ENCODE assay signal across 22 cellular contexts in the genomic region with DNA sequence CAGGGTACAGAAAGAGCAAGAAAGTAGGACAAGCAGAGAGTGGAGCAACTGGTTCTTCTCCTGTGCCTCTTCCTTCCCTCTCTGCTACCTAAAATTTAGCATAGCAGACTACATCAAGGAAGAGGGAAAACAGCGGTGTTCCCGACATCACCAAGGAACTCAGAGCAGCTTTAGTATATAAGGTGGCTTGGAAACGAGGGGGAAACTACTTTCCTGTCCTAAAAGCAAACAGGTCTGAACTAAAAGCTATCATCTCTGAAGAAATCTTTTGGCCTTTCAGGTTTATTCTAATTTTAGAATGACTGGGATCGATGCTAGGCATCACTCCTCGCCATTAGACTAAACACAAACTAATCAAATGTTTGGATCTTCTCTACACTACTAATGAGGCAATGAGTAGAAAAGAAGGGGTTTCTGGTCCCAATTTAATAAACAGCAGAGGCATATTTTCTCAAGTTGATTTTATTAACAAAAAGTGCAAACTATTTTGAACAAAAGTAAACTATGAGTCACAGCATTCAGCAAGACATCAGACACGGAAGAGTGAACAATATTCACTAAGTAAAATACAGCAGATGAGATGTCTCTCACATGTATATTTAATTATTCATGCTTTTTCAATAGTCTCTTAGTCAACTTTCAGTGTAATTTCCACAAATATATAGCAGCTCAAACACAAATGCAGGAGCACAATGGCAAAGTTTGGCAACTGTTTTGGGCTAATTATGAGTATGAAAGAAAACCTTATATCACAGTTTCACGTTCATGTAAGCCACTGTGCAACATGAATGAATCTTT.
A peak's percentile ranks its signal among the peaks of the same experiment; 100 is the strongest.
DNase-seq lines count a peak whose midpoint lies in the region; FAIRE-seq and TF ChIP-seq lines count a peak whose summit lies in the region.
"Had no signal": no experiment of that assay in that cellular context is flagged by ENCODE, and none has a peak within 500 bp of the region (broad histone marks: within the 10 kb centered on the region; RNA-seq: fewer than 3 reads in every experiment).

No MANE protein-coding gene starts in this region.

- H3K36me3 ChIP-seq in endothelial cell of umbilical vein (ENCODE audit: control insufficient read depth in 2 of 2, extremely low read depth in 1 of 2, insufficient read depth in 2 of 2, low read length in 2 of 2) (peaks cover 2 to 7% of the 10 kb centered on the region in 2 experiments), spleen (peaks cover 0 to 39% (median 6%) of the 10 kb centered on the region in 6 donors), hepatocyte (replicated peaks; ENCODE audit: insufficient read depth, low read depth) (no peaks in the 10 kb centered on the region)

- no peaks in the 10 kb centered on the region for H3K9me1 ChIP-seq in endothelial cell of umbilical vein (replicated peaks; ENCODE audit: control insufficient read depth, extremely low read depth, insufficient read depth, low read length)

- BruUV-seq in endothelial cell of umbilical vein (replicated peaks; lab: Mats Ljungman, UMichigan): no TSS peak

- no peaks in the 10 kb centered on the region for H4K20me1 ChIP-seq in endothelial cell of umbilical vein (replicated peaks; ENCODE audit: control insufficient read depth, extremely low read depth, insufficient read depth, low read length)
- no peaks in the 10 kb centered on the region for H4K20me1 ChIP-seq in hepatocyte (ENCODE audit: insufficient read depth, poor library complexity, severe bottlenecking)

- intact Hi-C loops in endothelial cell of umbilical vein (cut with micrococcal nuclease): no loop called here
- intact Hi-C loops in spleen (cut with DNase I; ENCODE audit: low total_unique reads): loop anchor here (5.0 kb wide), 1 partner anchor 476 kb away; no protein-coding TSS in a partner anchor

- no peaks in the 10 kb centered on the region for H3K9me2 ChIP-seq in hepatocyte (replicated peaks; ENCODE audit: insufficient read depth)

- dilution Hi-C loops in endothelial cell of umbilical vein (cut with MboI; ENCODE audit: extremely low pct_ligation_motif_present, low sequenced_read_pairs): no loop called here

- POLR2A ChIA-PET in endothelial cell of umbilical vein (lab: Charles Lee): no interaction called here

- 63 to 90% (median 82%) methylated on average over 7 of the region's 7 CpGs for WGBS in spleen, 5 donors
- WGBS in hepatocyte (ENCODE audit: low lambda C conversion rate, missing lambda C conversion rate): 95% methylated on average over 7 of the region's 7 CpGs

- TF ChIP-seq CTCF in endothelial cell of umbilical vein (IDR thresholded peaks at IDR 0.05; ENCODE audit: extremely low read depth in 1 of 2, insufficient read depth in 1 of 2, low read depth in 1 of 2, low read length in 2 of 2): no peak
- no peak for TF ChIP-seq CTCF in spleen (IDR thresholded peaks at IDR 0.05 in 8 of 11, conservative IDR thresholded peaks at IDR 0.05 in 3 of 11)
- TF ChIP-seq CTCF in hepatocyte (IDR thresholded peaks at IDR 0.05; ENCODE audit: poor library complexity): no peak

- CTCF ChIA-PET in endothelial cell of umbilical vein (lab: Charles Lee): interaction anchor here (0.8 to 3.7 kb wide), 3 partner anchors 10 to 479 kb away, joined by 3 to 13 read pairs (median 3); no protein-coding TSS in a partner anchor

- H3K9ac ChIP-seq in endothelial cell of umbilical vein (replicated peaks; ENCODE audit: extremely low read depth, insufficient read depth, low read length): no peak overlapping the region

- peak; percentile 49 for FAIRE-seq in endothelial cell of umbilical vein (lab: Jason Lieb, UNC)
- FAIRE-seq: RCC 7860 had no signal

- no peaks in the 10 kb centered on the region for H3K27me3 ChIP-seq in endothelial cell of umbilical vein (ENCODE audit: control insufficient read depth in 2 of 2, insufficient read depth in 2 of 2, low read length in 2 of 2)
- no peaks in the 10 kb centered on the region for H3K27me3 ChIP-seq in spleen (replicated peaks in 1 of 7)
- no peaks in the 10 kb centered on the region for H3K27me3 ChIP-seq in hepatocyte
- H3K27me3 ChIP-seq: brain microvascular endothelial cell had no signal

- H3K79me2 ChIP-seq in endothelial cell of umbilical vein (ENCODE audit: control insufficient read depth, insufficient read depth, low read length) (no peaks in the 10 kb centered on the region), hepatocyte (no peaks in the 10 kb centered on the region)

- H3K9me3 ChIP-seq in endothelial cell of umbilical vein (replicated peaks; ENCODE audit: control insufficient read depth, insufficient read depth, low read length) (no peaks in the 10 kb centered on the region), spleen (no peaks in the 10 kb centered on the region), hepatocyte (ENCODE audit: low read depth) (no peaks in the 10 kb centered on the region)

- no peak overlapping the region for H3K4me3 ChIP-seq in endothelial cell of umbilical vein (replicated peaks in 1 of 3; ENCODE audit: insufficient read depth in 1 of 3, low read depth in 1 of 3, low read length in 3 of 3)
- H3K4me3 ChIP-seq in spleen: no peak overlapping the region
- H3K4me3 ChIP-seq in hepatocyte: no peak overlapping the region

- H3K4me1 ChIP-seq in endothelial cell of umbilical vein (ENCODE audit: control insufficient read depth, extremely low read depth, insufficient read depth, low read length): peaks cover 25% of the 10 kb centered on the region
- H3K4me1 ChIP-seq in spleen: peaks cover 0 to 73% (median 30%) of the 10 kb centered on the region in 6 donors
- no peaks in the 10 kb centered on the region for H3K4me1 ChIP-seq in hepatocyte (ENCODE audit: insufficient read depth)

- peak; percentile 61 for DNase-seq in SIG-M5 treated with dmso at 0.1 percent for 504 hours (lab: John Stamatoyannopoulos, UW; ENCODE audit: unreplicated experiment)
- no peak for DNase-seq in SIG-M5 (lab: John Stamatoyannopoulos, UW)
- peak; percentile 42 for DNase-seq in M059J (ENCODE audit: low read depth)
- no peak for DNase-seq in endothelial cell of umbilical vein (ENCODE audit: low read depth, low spot score)
- no peak for DNase-seq in spleen
- DNase-seq in hepatocyte (ENCODE audit: low spot score): no peak
- DNase-seq in stimulated activated CD4-positive, alpha-beta T cell treated with anti-CD3 and anti-CD28 coated beads, Interleukin-2, amount 100 ng/mL, for 24 hours: no peak
- no peak for DNase-seq in activated gamma-delta T cell (lab: John Stamatoyannopoulos, UW)
- DNase-seq: 8988T; activated CD4-positive, alpha-beta T cell treated with anti-CD3 and anti-CD28 coated beads for 4 hours; activated CD8-positive, alpha-beta memory T cell treated with anti-CD3 and anti-CD28 coated beads, Interleukin-2, amount 50 U/mL, for 4 hours; activated naive CD4-positive, alpha-beta T cell treated with anti-CD3 and anti-CD28 coated beads for 36 hours; brain microvascular endothelial cell; DMS79; effector memory CD8-positive, alpha-beta T cell; hippocampal formation; NCI-H1436; NCI-H2171; NCI-H774; posterior cingulate gyrus; stimulated activated CD4-positive, alpha-beta T cell treated with anti-CD3 and anti-CD28 coated beads, Interleukin-4, amount 100 ng/mL, for 24 hours had no signal

- no peak for TF ChIP-seq POLR2A in endothelial cell of umbilical vein (IDR thresholded peaks at IDR 0.05; ENCODE audit: low read depth, low read length)
- TF ChIP-seq POLR2A in spleen (IDR thresholded peaks at IDR 0.05): no peak

- no peak overlapping the region for H3K4me2 ChIP-seq in endothelial cell of umbilical vein (ENCODE audit: insufficient read depth, low read length)
- H3K4me2 ChIP-seq in hepatocyte: no peak overlapping the region

- H2AFZ ChIP-seq in endothelial cell of umbilical vein (ENCODE audit: low read depth, low read length): no peak overlapping the region
- H2AFZ ChIP-seq in hepatocyte: no peak overlapping the region

- H3K27ac ChIP-seq in endothelial cell of umbilical vein (ENCODE audit: insufficient read depth, low read depth, low read length) (no peak overlapping the region), spleen (peak overlapping the region in 7 of 8 donors; percentile 56 to 89 (median 77)), hepatocyte (no peak overlapping the region)
- H3K27ac ChIP-seq: brain microvascular endothelial cell had no signal

TF ChIP-seq in endothelial cell of umbilical vein, 7 proteins besides CTCF, POLR2A, EP300 and RAD21:
- TF ChIP-seq POLR2AphosphoS5 (IDR thresholded peaks at IDR 0.05; ENCODE audit: insufficient read depth, low read depth, low read length) (no peak), FOS (IDR thresholded peaks at IDR 0.05; ENCODE audit: borderline replicate concordance, insufficient read depth, low read length) (peak; percentile 48)

Comparison
In these comparisons a context has a peak if more than half of its experiments do, and no peak if none do; other contexts are left out.
1. DNase-seq: peak in SIG-M5 treated with dmso at 0.1 percent for 504 hours (single experiment) and M059J (single experiment); none in SIG-M5 (single experiment), endothelial cell of umbilical vein (single experiment), spleen (single experiment), hepatocyte (single experiment), stimulated activated CD4-positive, alpha-beta T cell treated with anti-CD3 and anti-CD28 coated beads, Interleukin-2, amount 100 ng/mL, for 24 hours (0 of 2) and activated gamma-delta T cell (single experiment).
2. H3K27ac ChIP-seq: peak in spleen (7 of 8); none in endothelial cell of umbilical vein (single experiment) and hepatocyte (single experiment).